ENCODE assay signal across 8 cellular contexts in the genomic region with DNA sequence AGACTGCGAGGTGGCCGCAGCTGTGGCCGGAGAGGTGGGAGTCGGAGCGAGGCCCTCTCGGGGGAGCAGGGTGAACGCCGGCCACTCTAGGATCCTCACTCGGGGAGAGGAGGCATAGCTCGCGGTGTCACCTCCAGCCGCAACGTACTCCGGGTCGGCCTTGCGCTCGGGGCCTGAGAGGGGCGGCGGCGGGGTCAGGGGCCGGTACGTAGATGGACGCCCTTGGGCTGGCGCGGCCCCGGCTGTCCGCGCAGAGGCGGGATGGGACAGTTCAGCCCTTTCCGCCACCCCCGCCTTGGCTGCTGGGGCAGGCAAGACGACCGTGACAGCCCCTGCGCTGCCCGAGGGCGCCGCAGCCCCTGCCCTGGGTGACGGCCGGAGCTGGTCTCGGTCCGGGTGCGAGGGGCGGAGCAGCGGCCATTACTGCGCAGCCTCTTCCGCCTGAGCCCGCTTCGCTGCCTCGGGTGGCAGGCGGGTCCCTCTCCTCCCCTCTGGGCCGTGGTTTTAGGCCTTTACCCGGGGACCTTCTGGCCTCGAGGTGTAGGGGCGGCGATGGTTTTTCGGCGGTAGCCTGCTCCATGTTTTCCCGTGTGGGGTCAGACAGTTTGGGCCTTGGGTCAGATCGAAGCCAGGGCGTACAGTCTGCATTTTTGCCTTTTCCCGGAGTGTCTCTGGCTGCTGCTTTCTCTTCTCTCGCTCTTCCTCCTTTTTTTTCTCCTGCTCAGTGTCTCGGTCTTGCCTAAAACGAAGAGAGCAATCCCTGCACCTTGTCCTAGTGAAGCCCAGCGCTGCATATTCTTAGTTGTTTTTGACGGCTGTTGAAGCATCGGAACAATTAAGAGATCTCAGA. TPM values are rescaled to one million over a fixed set of nuclear protein-coding genes. Genes with fewer than 3 reads are reported as not detected.
DNase-seq lines count a peak whose midpoint lies in the region; ATAC-seq and TF ChIP-seq lines count a peak whose summit lies in the region.

No MANE protein-coding gene starts in this region.

- CTCF ChIA-PET in CD4-positive, alpha-beta T cell (lab: Charles Lee), result interaction anchor here (0.8 to 2.0 kb wide), 17 partner anchors 8 to 1522 kb away, joined by 3 to 15 read pairs (median 5); a partner anchor contains a TSS
- CTCF ChIA-PET in OCI-LY7 (lab: Charles Lee; ENCODE audit: unreplicated experiment), result interaction anchor here (0.8 kb wide), 1 partner anchor 80 kb away, joined by 4 read pairs; no protein-coding TSS in a partner anchor

- H3K9me3 ChIP-seq in CD4-positive, alpha-beta T cell (ENCODE audit: control insufficient read depth, low read length), result no peaks in the 10 kb centered on the region
- H3K9me3 ChIP-seq in OCI-LY7 (ENCODE audit: low read length) (no peaks in the 10 kb centered on the region), esophagus squamous epithelium (no peaks in the 10 kb centered on the region), subcutaneous abdominal adipose tissue (ENCODE audit: control insufficient read depth in 5 of 5, low read length in 5 of 5) (no peaks in the 10 kb centered on the region)

- peaks cover 19% of the 10 kb centered on the region for H3K4me1 ChIP-seq in OCI-LY7 (ENCODE audit: insufficient read depth, low read length, poor library complexity, severe bottlenecking)
- peaks cover 0 to 49% (median 9%) of the 10 kb centered on the region in 3 donors for H3K4me1 ChIP-seq in esophagus squamous epithelium
- peaks cover 0 to 30% (median 27%) of the 10 kb centered on the region in 5 donors for H3K4me1 ChIP-seq in subcutaneous abdominal adipose tissue (ENCODE audit: control insufficient read depth in 5 of 5, insufficient read depth in 5 of 5, low read length in 5 of 5)

- peak; percentile 50 for ATAC-seq in CD4-positive, alpha-beta T cell (ENCODE audit: poor library complexity)
- ATAC-seq in HG03439 (IDR thresholded peaks at IDR 0.05; ENCODE audit: unreplicated experiment) (peak; percentile 77), natural killer cell (peak; percentile 62 to 78 (median 66))
- peak; percentile 77 to 84 for ATAC-seq in activated T-cell treated with anti-CD3 and anti-CD28 coated beads, Interleukin-2, amount 50 U/mL, for 4 hours

- peaks cover 11% of the 10 kb centered on the region for H3K36me3 Mint-ChIP-seq in CD4-positive, alpha-beta T cell (ENCODE audit: low read depth)
- peaks cover 7% of the 10 kb centered on the region for H3K36me3 Mint-ChIP-seq in activated T-cell treated with anti-CD3 and anti-CD28 coated beads, Interleukin-2, amount 50 U/mL, for 4 hours (ENCODE audit: insufficient read depth)
- H3K36me3 Mint-ChIP-seq in natural killer cell, result peaks cover 6% of the 10 kb centered on the region

- peak in 3 of 4 donors; percentile 72 to 95 (median 91) for TF ChIP-seq POLR2A in esophagus squamous epithelium (IDR thresholded peaks at IDR 0.05)

- H3K36me3 ChIP-seq in OCI-LY7 (ENCODE audit: insufficient read depth, low read length) (no peaks in the 10 kb centered on the region), esophagus squamous epithelium (no peaks in the 10 kb centered on the region), subcutaneous abdominal adipose tissue (ENCODE audit: control insufficient read depth in 5 of 5, insufficient read depth in 5 of 5, low read length in 5 of 5) (no peaks in the 10 kb centered on the region)

- peak overlapping the region; percentile 100 for H3K4me3 Mint-ChIP-seq in CD4-positive, alpha-beta T cell
- peak overlapping the region; percentile 99 for H3K4me3 Mint-ChIP-seq in activated T-cell treated with anti-CD3 and anti-CD28 coated beads, Interleukin-2, amount 50 U/mL, for 4 hours
- H3K4me3 Mint-ChIP-seq in natural killer cell, result peak overlapping the region; percentile 99

- no peaks in the 10 kb centered on the region for H3K27me3 Mint-ChIP-seq in CD4-positive, alpha-beta T cell
- H3K27me3 Mint-ChIP-seq in activated T-cell treated with anti-CD3 and anti-CD28 coated beads, Interleukin-2, amount 50 U/mL, for 4 hours (ENCODE audit: low read depth), result no peaks in the 10 kb centered on the region
- peaks cover 0 to 4% of the 10 kb centered on the region in 2 donors for H3K27me3 Mint-ChIP-seq in natural killer cell (ENCODE audit: low read depth in 2 of 2)

- peak overlapping the region; percentile 89 for H3K27ac ChIP-seq in CD4-positive, alpha-beta T cell (ENCODE audit: low read depth, low read length)
- H3K27ac ChIP-seq in OCI-LY7 (ENCODE audit: low read depth, low read length, poor library complexity, severe bottlenecking) (peak overlapping the region; percentile 95), esophagus squamous epithelium (peak overlapping the region; percentile 97 to 100 (median 99)), subcutaneous abdominal adipose tissue (ENCODE audit: low read depth, low read length) (peak overlapping the region; percentile 95)

- peaks cover 46% of the 10 kb centered on the region for H3K79me2 ChIP-seq in OCI-LY7 (ENCODE audit: insufficient read depth, low read depth, low read length)

- no TSS peak for BruUV-seq in OCI-LY7 (replicated peaks; lab: Mats Ljungman, UMichigan)

- H3K4me3 ChIP-seq in OCI-LY7 (ENCODE audit: low read depth, low read length, poor library complexity, severe bottlenecking) (peak overlapping the region; percentile 76), esophagus squamous epithelium (peak overlapping the region; percentile 74 to 96 (median 85)), subcutaneous abdominal adipose tissue (ENCODE audit: low read depth in 1 of 5, low read length in 5 of 5) (peak overlapping the region; percentile 89 to 97 (median 95))

- H2AFZ ChIP-seq in OCI-LY7 (ENCODE audit: low read length), result peak overlapping the region; percentile 89

- no peaks in the 10 kb centered on the region for H3K27me3 ChIP-seq in CD4-positive, alpha-beta T cell (ENCODE audit: control insufficient read depth, insufficient read depth, low read length)
- no peaks in the 10 kb centered on the region for H3K27me3 ChIP-seq in esophagus squamous epithelium
- no peaks in the 10 kb centered on the region for H3K27me3 ChIP-seq in subcutaneous abdominal adipose tissue (ENCODE audit: control insufficient read depth in 5 of 5, insufficient read depth in 4 of 5, low read length in 5 of 5)

- H3K4me1 Mint-ChIP-seq in CD4-positive, alpha-beta T cell (ENCODE audit: low read depth), result peaks cover 54% of the 10 kb centered on the region
- H3K4me1 Mint-ChIP-seq in activated T-cell treated with anti-CD3 and anti-CD28 coated beads, Interleukin-2, amount 50 U/mL, for 4 hours (ENCODE audit: low read depth), result peaks cover 35% of the 10 kb centered on the region
- peaks cover 37 to 46% of the 10 kb centered on the region in 2 donors for H3K4me1 Mint-ChIP-seq in natural killer cell

- 0 to 1% methylated on average over 17 to 18 of the region's 67 CpGs for WGBS in esophagus squamous epithelium, 2 donors

- intact Hi-C loops in CD4-positive, alpha-beta T cell (cut with DNase I, micrococcal nuclease), result loop anchor here (5.0 to 10.0 kb wide), 5 partner anchors 75 to 1482 kb away; a partner anchor contains a TSS
- intact Hi-C loops in OCI-LY7 (cut with micrococcal nuclease; ENCODE audit: unreplicated experiment), result loop anchor here (2.0 kb wide), 3 partner anchors 76 to 926 kb away; a partner anchor contains a TSS
- intact Hi-C loops in esophagus squamous epithelium (cut with DNase I), result no loop called here
- intact Hi-C loops in natural killer cell (cut with micrococcal nuclease), result loop anchor here (1.0 to 10.0 kb wide), 3 partner anchors 76 to 1482 kb away; a partner anchor contains a TSS

- POLR2A ChIA-PET in CD4-positive, alpha-beta T cell (lab: Charles Lee), result interaction anchor here (0.6 to 2.2 kb wide), 16 partner anchors 9 to 1487 kb away, joined by 3 to 16 read pairs (median 5); a partner anchor contains a TSS
- POLR2A ChIA-PET in OCI-LY7 (lab: Charles Lee), result interaction anchor here (0.6 to 2.7 kb wide), 8 partner anchors 27 to 1485 kb away, joined by 3 to 10 read pairs (median 4); a partner anchor contains a TSS

- peaks cover 6% of the 10 kb centered on the region; the same call in 1 of the 2 replicates for H4K20me1 ChIP-seq in OCI-LY7 (ENCODE audit: insufficient read depth, low read length)

- peak overlapping the region; percentile 93 for H3K4me2 ChIP-seq in OCI-LY7 (ENCODE audit: low read length)

- no peaks in the 10 kb centered on the region for H3K9me2 ChIP-seq in OCI-LY7 (ENCODE audit: insufficient read depth, low read length)

- H3K27ac Mint-ChIP-seq in CD4-positive, alpha-beta T cell, result peak overlapping the region; percentile 96
- peak overlapping the region; percentile 96 for H3K27ac Mint-ChIP-seq in natural killer cell

- peak overlapping the region; percentile 82 to 99 (median 99) for H3K9ac ChIP-seq in subcutaneous abdominal adipose tissue (ENCODE audit: low read length in 5 of 5)

- H3K9me3 Mint-ChIP-seq in CD4-positive, alpha-beta T cell, result no peaks in the 10 kb centered on the region
- no peaks in the 10 kb centered on the region for H3K9me3 Mint-ChIP-seq in activated T-cell treated with anti-CD3 and anti-CD28 coated beads, Interleukin-2, amount 50 U/mL, for 4 hours
- H3K9me3 Mint-ChIP-seq in natural killer cell, result no peaks in the 10 kb centered on the region

- TF ChIP-seq CTCF in CD4-positive, alpha-beta T cell (IDR thresholded peaks at IDR 0.05), result no peak
- TF ChIP-seq CTCF in OCI-LY7 (conservative IDR thresholded peaks at IDR 0.05; ENCODE audit: low read length) (no peak), esophagus squamous epithelium (IDR thresholded peaks at IDR 0.05) (no peak), natural killer cell (IDR thresholded peaks at IDR 0.05) (no peak)

- peak; percentile 10 to 55 (median 32) for DNase-seq in CD4-positive, alpha-beta T cell
- peak; percentile 28 for DNase-seq in GM19240 (ENCODE audit: insufficient read length, low spot score)
- peak; percentile 73 for DNase-seq in OCI-LY7 (ENCODE audit: low spot score)
- peak; percentile 29 for DNase-seq in activated T-cell treated with anti-CD3 and anti-CD28 coated beads, Interleukin-2, amount 50 U/mL, for 4 hours
- DNase-seq in esophagus squamous epithelium (lab: John Stamatoyannopoulos, UW), result peak; percentile 29
- peak; percentile 59 for DNase-seq in natural killer cell

RNA-seq across cellular contexts. Expression of a gene that starts 0.5 kb away (rescaled TPM):
- 10 to 100 TPM; 12.5 to 14.1 TPM for total RNA-seq in CD4-positive, alpha-beta T cell
- total RNA-seq in OCI-LY7 (2014; rRNA removed; shearing (Covaris generic)), result 11.1 and 16.2 TPM in 2 replicates
- total RNA-seq in OCI-LY7 (2022) (26.3 and 31.1 TPM in 2 replicates), esophagus squamous epithelium (10 to 100 TPM; 19.5 to 40.6 (median 22.5) TPM), natural killer cell (10 to 100 TPM; 23.0 to 34.8 (median 25.4) TPM)
- total RNA-seq in activated T-cell treated with anti-CD3 and anti-CD28 coated beads, Interleukin-2, amount 50 U/mL, for 4 hours, result 10 to 100 TPM; 14.5 to 15.8 (median 15.1) TPM

Comparison
In these comparisons a context has a peak if more than half of its experiments do, and no peak if none do; other contexts are left out.
1. Peak in every context shown above with its lines: DNase-seq, ATAC-seq, H3K4me3 ChIP-seq and H3K27ac ChIP-seq.